Comparison of ENCODE assay signal across 2 cellular contexts in genomic region chr20:25251558-25251957, GRCh38.
TF ChIP-seq lines count a peak whose summit lies in the region.

No MANE protein-coding gene starts in this region.

TF ChIP-seq in SK-N-SH, 30 proteins besides CTCF, POLR2A, EP300 and RAD21 (continued from another document):
- TF ChIP-seq PBX3 (IDR thresholded peaks at IDR 0.05) (no peak), NFIC (IDR thresholded peaks at IDR 0.05; ENCODE audit: borderline replicate concordance) (no peak), FOXM1 (IDR thresholded peaks at IDR 0.05; ENCODE audit: low read depth) (no peak), ZBTB33 (IDR thresholded peaks at IDR 0.05; ENCODE audit: borderline replicate concordance, low read depth) (no peak), CHD2 (IDR thresholded peaks at IDR 0.05; ENCODE audit: low read length, partially characterized antibody) (no peak), IRF3 (IDR thresholded peaks at IDR 0.05; ENCODE audit: low read depth, low read length) (no peak), MAX (IDR thresholded peaks at IDR 0.05; ENCODE audit: low read depth) (no peak)

TF ChIP-seq in SK-N-SH treated with all-trans-retinoic acid at 6 μM for 48 hours, 23 proteins besides CTCF, POLR2A, EP300 and RAD21 (continued from another document):
- TF ChIP-seq POU6F1 (CRISPR knock-in tag; IDR thresholded peaks at IDR 0.05; ENCODE audit: borderline replicate concordance, low read depth), result no peak
- no peak for TF ChIP-seq CREB5 (CRISPR knock-in tag; IDR thresholded peaks at IDR 0.05; ENCODE audit: low read depth)
- TF ChIP-seq RARB (CRISPR knock-in tag; IDR thresholded peaks at IDR 0.05), result no peak
